Comparison of ENCODE assay signal across 12 cellular contexts in the genomic region with DNA sequence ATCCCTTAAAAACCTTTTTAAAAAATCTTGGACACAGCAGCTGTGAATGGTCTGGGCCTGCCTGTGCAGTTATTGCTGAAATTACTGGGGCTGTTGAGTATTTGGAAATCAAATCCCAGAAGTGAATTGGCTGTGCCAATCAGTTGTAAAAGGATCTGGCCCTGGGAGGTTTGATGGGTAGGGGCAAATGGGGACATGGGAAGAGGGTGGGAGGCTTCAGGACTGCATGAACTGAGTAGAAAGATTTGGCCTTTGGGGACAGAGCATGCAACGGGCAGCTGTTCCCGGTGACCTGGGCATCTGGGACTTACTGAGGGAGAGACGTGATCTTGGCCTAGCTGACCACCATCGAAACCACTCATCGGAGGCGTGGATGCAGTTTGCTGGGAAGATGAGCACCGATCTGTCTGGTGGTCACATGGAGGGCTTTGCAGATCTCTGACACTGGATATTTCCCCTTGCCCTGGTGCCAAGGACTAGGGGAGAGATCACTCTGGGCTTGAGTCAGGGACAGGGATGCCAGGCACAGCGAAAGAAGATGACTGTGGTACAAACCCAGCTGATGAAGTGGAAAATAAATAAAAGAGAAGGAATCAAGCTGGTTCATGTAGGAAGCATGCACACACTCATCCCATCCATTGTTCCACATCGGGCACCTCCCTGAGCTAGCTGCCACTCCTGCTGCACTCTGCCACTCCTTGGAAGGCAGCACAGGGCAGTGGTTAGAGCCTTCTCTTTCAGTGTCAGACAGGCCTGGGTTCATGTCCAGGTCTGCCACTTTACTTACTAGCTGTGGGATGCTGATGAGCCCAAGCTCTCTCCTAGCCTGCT.
"Had no signal": no experiment of that assay in that cellular context is flagged by ENCODE, and none has a peak within 500 bp of the region (broad histone marks: within the 10 kb centered on the region; RNA-seq: fewer than 3 reads in every experiment).

No MANE protein-coding gene starts in this region.

- H3K36me3 ChIP-seq: colonic mucosa, left ventricle myocardium inferior, tibial artery, uterus had no signal

- H3K4me3 Mint-ChIP-seq: activated T-helper 1 cell treated with anti-CD3 and anti-CD28 coated beads, Interleukin-12 subunit alpha, Interleukin-12 subunit beta, Interleukin-2, Interleukin-4 antibody, amounts not matched to agents 30 ng/mL and 10 ng/mL and 1 ng/mL, durations not matched to agents 14 hours and 24 hours and 36 hours; WTC11 had no signal

- ATAC-seq: WTC11 had no signal

- H3K36me3 Mint-ChIP-seq: WTC11 had no signal

- H3K4me1 ChIP-seq: colonic mucosa had no signal

- H3K27ac Mint-ChIP-seq: activated T-helper 1 cell treated with anti-CD3 and anti-CD28 coated beads, Interleukin-12 subunit alpha, Interleukin-12 subunit beta, Interleukin-2, Interleukin-4 antibody, amounts not matched to agents 30 ng/mL and 10 ng/mL and 1 ng/mL, durations not matched to agents 14 hours and 24 hours and 36 hours; WTC11 had no signal

- H3K9me3 ChIP-seq: colonic mucosa, left ventricle myocardium inferior, tibial artery, uterus had no signal

- H3K27me3 ChIP-seq: colonic mucosa, tibial artery, uterus had no signal

- H3K27ac ChIP-seq: colonic mucosa, left ventricle myocardium inferior, tibial artery, uterus had no signal

- DNase-seq: activated CD4-positive, alpha-beta T cell treated with anti-CD3 and anti-CD28 coated beads for 48 hours; activated naive CD4-positive, alpha-beta T cell; caudate nucleus; colonic mucosa; left ventricle myocardium inferior; retina; small intestine; T-helper 1 cell; tibial artery; uterus had no signal

- H3K4me3 ChIP-seq: colonic mucosa, left ventricle myocardium inferior, tibial artery, uterus had no signal
